25 cellular contexts compared by ENCODE assay signal in genomic region chr10:112896722-112897121, GRCh38.
"Had no signal": no experiment of that assay in that cellular context is flagged by ENCODE, and none has a peak within 500 bp of the region (broad histone marks: within the 10 kb centered on the region; RNA-seq: fewer than 3 reads in every experiment).

No MANE protein-coding gene starts in this region.

- H3K36me3 Mint-ChIP-seq: natural killer cell, type B pancreatic cell had no signal

- H3K4me3 Mint-ChIP-seq: endodermal cell; natural killer cell; stimulated activated memory B cell treated with anti-CD40 and anti-IgM and Interleukin-4, amounts not matched to agents 10 μg/mL and 1 μg/mL and 100 μg/mL, for 72 hours; type B pancreatic cell had no signal

- H3K4me1 Mint-ChIP-seq: natural killer cell had no signal

- H3K27me3 ChIP-seq: dorsolateral prefrontal cortex, heart right ventricle, ovary, spleen, testis, tibial artery had no signal

- H3K9me3 Mint-ChIP-seq: natural killer cell had no signal

- H3K36me3 ChIP-seq: heart right ventricle, lower lobe of right lung, ovary, spleen had no signal

- ATAC-seq: esophagus mucosa; heart right ventricle; left ventricle myocardium superior; lower lobe of right lung; natural killer cell; psoas muscle; right cardiac atrium; stimulated activated memory B cell treated with anti-CD40 and anti-IgM and Interleukin-4, amounts not matched to agents 10 μg/mL and 1 μg/mL and 100 μg/mL, for 72 hours; stimulated activated naive CD8-positive, alpha-beta T cell treated with anti-CD3 and anti-CD28 coated beads, Interleukin-15, Interleukin-2, amounts not matched to agents 100 U/mL and 50 U/mL, for 24 hours had no signal

- H3K27ac ChIP-seq: dorsolateral prefrontal cortex, epithelial cell of prostate, heart right ventricle, lower lobe of right lung, ovary, psoas muscle, skin epidermis, spleen, testis, tibial artery had no signal

- DNase-seq: dorsolateral prefrontal cortex; effector CD4-positive, alpha-beta T cell; endodermal cell; foreskin melanocyte; glutamatergic neuron; heart right ventricle; left ventricle myocardium superior; lower lobe of right lung; natural killer cell; occipital lobe; ovary; posterior cingulate gyrus; psoas muscle; right cardiac atrium; spleen; stimulated activated CD4-positive, alpha-beta T cell treated with anti-CD3 and anti-CD28 coated beads, Interleukin-4, amount 100 ng/mL, for 4 hours; stimulated activated naive CD8-positive, alpha-beta T cell treated with anti-CD3 and anti-CD28 coated beads, Interleukin-15, Interleukin-2, amounts not matched to agents 100 U/mL and 50 U/mL, for 24 hours; substantia nigra; testis; tibial artery had no signal

- H3K4me1 ChIP-seq: lower lobe of right lung, psoas muscle, spleen, testis had no signal

- H3K9me3 ChIP-seq: lower lobe of right lung, ovary, psoas muscle, testis, tibial artery had no signal

- H3K27ac Mint-ChIP-seq: endodermal cell; natural killer cell; stimulated activated memory B cell treated with anti-CD40 and anti-IgM and Interleukin-4, amounts not matched to agents 10 μg/mL and 1 μg/mL and 100 μg/mL, for 72 hours; type B pancreatic cell had no signal

- H3K27me3 Mint-ChIP-seq: type B pancreatic cell had no signal

- H3K4me3 ChIP-seq: dorsolateral prefrontal cortex, heart right ventricle, lower lobe of right lung, ovary, psoas muscle, skin epidermis, spleen, testis, tibial artery had no signal
